Comparison of ENCODE assay signal across 20 cellular contexts in the genomic region with DNA sequence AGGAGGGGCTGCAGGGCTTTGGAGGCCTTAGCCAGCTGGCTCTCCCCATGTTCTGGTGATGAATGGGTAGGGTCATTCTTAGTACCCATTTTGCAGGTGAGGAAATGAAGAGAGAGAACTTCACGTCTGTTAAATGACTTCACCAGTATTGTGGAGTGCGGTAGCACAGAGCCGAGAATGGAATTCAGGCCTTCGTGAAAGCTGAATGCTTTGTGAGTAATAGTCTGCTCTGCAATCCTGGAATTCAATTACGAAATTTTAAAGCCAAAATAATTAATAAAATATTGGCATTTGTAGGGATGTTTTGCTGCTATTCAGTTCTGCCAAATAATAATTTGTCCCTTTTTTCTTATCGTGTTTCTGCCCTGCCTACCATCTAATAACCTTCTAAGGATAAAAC.
A peak's percentile ranks its signal among the peaks of the same experiment; 100 is the strongest.
DNase-seq lines count a peak whose midpoint lies in the region; ATAC-seq and TF ChIP-seq lines count a peak whose summit lies in the region.
"Had no signal": no experiment of that assay in that cellular context is flagged by ENCODE, and none has a peak within 500 bp of the region (broad histone marks: within the 10 kb centered on the region; RNA-seq: fewer than 3 reads in every experiment).

No MANE protein-coding gene starts in this region.

- in situ Hi-C loops in brain microvascular endothelial cell (cut with HindIII; ENCODE audit: low pct_ligation_motif_present, low sequenced_read_pairs) = no loop called here

- no peak overlapping the region for H3K4me3 Mint-ChIP-seq in MCF 10A (ENCODE audit: unreplicated experiment)
- H3K4me3 Mint-ChIP-seq: neural progenitor cell; T-helper 1 cell treated with Interleukin-12 subunit alpha and Interleukin-12 subunit beta and Interleukin-4 antibody, amounts not matched to agents 30 μg/mL and 1 μg/mL, for 36 hours had no signal

- TF ChIP-seq CTCF in MCF 10A (IDR thresholded peaks at IDR 0.05; ENCODE audit: unreplicated experiment) (no peak), breast epithelium (IDR thresholded peaks at IDR 0.05) (no peak), brain microvascular endothelial cell (IDR thresholded peaks at IDR 0.05; ENCODE audit: low read depth, low read length, missing control alignments) (no peak), fibroblast of villous mesenchyme (IDR thresholded peaks at IDR 0.05; ENCODE audit: insufficient read depth, low read depth, low read length) (no peak)

- POLR2A ChIA-PET in MCF 10A (lab: Yijun Ruan, JAX) = interaction anchor here (0.6 to 3.9 kb wide), 9 partner anchors 12 to 696 kb away, joined by 3 to 23 read pairs (median 8); no protein-coding TSS in a partner anchor

- peaks cover 38% of the 10 kb centered on the region for H3K4me1 Mint-ChIP-seq in MCF 10A (ENCODE audit: insufficient read depth, unreplicated experiment)
- H3K4me1 Mint-ChIP-seq: neural progenitor cell had no signal

- no peak for ATAC-seq in HG02970 (IDR thresholded peaks at IDR 0.05; ENCODE audit: low FRiP score, unreplicated experiment)
- ATAC-seq: left colon had no signal

- H3K27me3 ChIP-seq in breast epithelium = no peaks in the 10 kb centered on the region
- H3K27me3 ChIP-seq in brain microvascular endothelial cell (replicated peaks) = no peaks in the 10 kb centered on the region
- H3K27me3 ChIP-seq: neural progenitor cell, upper lobe of right lung had no signal

- H3K9me3 ChIP-seq in breast epithelium = no peaks in the 10 kb centered on the region
- H3K9me3 ChIP-seq: prostate gland, upper lobe of right lung had no signal

- H3K27ac ChIP-seq in breast epithelium (peak overlapping the region in 1 of 2 donors; percentile 19), brain microvascular endothelial cell (peak overlapping the region; percentile 46)
- H3K27ac ChIP-seq: neural progenitor cell, prostate gland, upper lobe of right lung, VCaP had no signal

- H3K4me1 ChIP-seq in breast epithelium = no peaks in the 10 kb centered on the region
- H3K4me1 ChIP-seq: neural progenitor cell, prostate gland, upper lobe of right lung had no signal

- CTCF ChIA-PET in MCF 10A (lab: Yijun Ruan, JAX) = interaction anchor here (0.7 to 2.0 kb wide), 4 partner anchors 15 to 278 kb away, joined by 3 to 6 read pairs (median 4); no protein-coding TSS in a partner anchor

- H3K9me3 Mint-ChIP-seq in MCF 10A (ENCODE audit: unreplicated experiment) = no peaks in the 10 kb centered on the region
- H3K9me3 Mint-ChIP-seq: neural progenitor cell had no signal

- no peak for TF ChIP-seq POLR2A in breast epithelium (IDR thresholded peaks at IDR 0.05)

- H3K27me3 Mint-ChIP-seq in MCF 10A (ENCODE audit: insufficient read depth, unreplicated experiment) = no peaks in the 10 kb centered on the region

- intact Hi-C loops in MCF 10A (cut with micrococcal nuclease) = loop anchor here (1.0 kb wide), 1 partner anchor 28 kb away; no protein-coding TSS in a partner anchor
- intact Hi-C loops in breast epithelium (cut with DNase I; ENCODE audit: low total_unique reads) = no loop called here

- H3K36me3 Mint-ChIP-seq in MCF 10A (ENCODE audit: insufficient read depth, unreplicated experiment) = no peaks in the 10 kb centered on the region
- H3K36me3 Mint-ChIP-seq: neural progenitor cell had no signal

- DNase-seq in MCF 10A (ENCODE audit: unreplicated experiment) (peak; percentile 79), breast epithelium (ENCODE audit: low spot score in 2 of 2) (no peak), brain microvascular endothelial cell (peak; percentile 49), fibroblast of villous mesenchyme (ENCODE audit: low read depth) (peak; percentile 58), NCI-H524 treated with DMSO at 0.1 percent for 48 hours (lab: John Stamatoyannopoulos, UW) (no peak), NCI-H226 (no peak), DMS53 treated with DMSO at 0.1 percent for 48 hours (lab: John Stamatoyannopoulos, UW; ENCODE audit: unreplicated experiment) (no peak)
- DNase-seq: 8988T; DND-41; left colon; SIG-M5; small intestine; stimulated activated CD4-positive, alpha-beta T cell treated with anti-CD3 and anti-CD28 coated beads, Interleukin-4, amount 100 ng/mL, for 1 hour; upper lobe of right lung had no signal

- H3K36me3 ChIP-seq in breast epithelium = no peaks in the 10 kb centered on the region
- H3K36me3 ChIP-seq in brain microvascular endothelial cell (replicated peaks) = no peaks in the 10 kb centered on the region
- H3K36me3 ChIP-seq: neural progenitor cell, prostate gland, upper lobe of right lung had no signal

- peak overlapping the region; percentile 72 for H3K27ac Mint-ChIP-seq in MCF 10A (ENCODE audit: low read depth, unreplicated experiment)
- H3K27ac Mint-ChIP-seq: neural progenitor cell; T-helper 1 cell treated with Interleukin-12 subunit alpha and Interleukin-12 subunit beta and Interleukin-4 antibody, amounts not matched to agents 30 μg/mL and 1 μg/mL, for 36 hours had no signal

- H3K4me3 ChIP-seq in breast epithelium (no peak overlapping the region), brain microvascular endothelial cell (ENCODE audit: low read depth, low read length) (no peak overlapping the region), fibroblast of villous mesenchyme (ENCODE audit: low read depth, low read length) (no peak overlapping the region)
- H3K4me3 ChIP-seq: coronary artery, neural progenitor cell, prostate gland, upper lobe of right lung had no signal

- no TSS peak for BruUV-seq in MCF 10A (replicated peaks; lab: Mats Ljungman, UMichigan)

Comparison
In these comparisons a context has a peak if more than half of its experiments do, and no peak if none do; other contexts are left out.
1. DNase-seq: peak in MCF 10A (single experiment), brain microvascular endothelial cell (single experiment) and fibroblast of villous mesenchyme (single experiment); none in breast epithelium (0 of 2), NCI-H524 treated with DMSO at 0.1 percent for 48 hours (single experiment), NCI-H226 (single experiment) and DMS53 treated with DMSO at 0.1 percent for 48 hours (single experiment).